In genomic region chr7:143305423-143306070, GRCh38 we compare ENCODE assay signal across 8 cellular contexts. TPM values are rescaled to one million over a fixed set of nuclear protein-coding genes. Genes with fewer than 3 reads are reported as not detected.
DNase-seq lines count a peak whose midpoint lies in the region; ATAC-seq and TF ChIP-seq lines count a peak whose summit lies in the region.

No MANE protein-coding gene starts in this region.

- POLR2A ChIA-PET in CD4-positive, alpha-beta memory T cell (lab: Charles Lee; ENCODE audit: partially characterized antibody), result interaction anchor here (0.7 to 3.2 kb wide), 3 partner anchors 63 to 394 kb away, joined by 3 to 13 read pairs (median 6); no protein-coding TSS in a partner anchor

- H3K4me1 Mint-ChIP-seq in CD4-positive, alpha-beta memory T cell, result peaks cover 21 to 44% (median 37%) of the 10 kb centered on the region in 4 donors

- intact Hi-C loops in CD4-positive, alpha-beta memory T cell (cut with micrococcal nuclease), result loop anchor here (1.0 to 2.0 kb wide), 3 partner anchors 17 to 111 kb away; partner anchors contain the start of gene CASP2

- H3K27me3 ChIP-seq in CD4-positive, alpha-beta memory T cell (ENCODE audit: insufficient read depth, low read length), result no peaks in the 10 kb centered on the region
- no peaks in the 10 kb centered on the region for H3K27me3 ChIP-seq in hepatocyte

- no peak overlapping the region for H3K4me2 ChIP-seq in hepatocyte

- no peaks in the 10 kb centered on the region for H3K9me3 ChIP-seq in CD4-positive, alpha-beta memory T cell (ENCODE audit: control insufficient read depth in 1 of 2, low read length in 2 of 2)
- no peaks in the 10 kb centered on the region for H3K9me3 ChIP-seq in hepatocyte (ENCODE audit: low read depth)

- no peaks in the 10 kb centered on the region for H3K9me2 ChIP-seq in hepatocyte (replicated peaks; ENCODE audit: insufficient read depth)

- peak; percentile 49 to 65 (median 62) for DNase-seq in CD4-positive, alpha-beta memory T cell
- DNase-seq in HPDE6-E6E7 (ENCODE audit: extremely low spot score), result peak; percentile 26
- DNase-seq in T-helper 22 cell (ENCODE audit: low read depth), result peak; percentile 46
- peak; percentile 75 for DNase-seq in hepatocyte (ENCODE audit: low spot score)
- peak; percentile 78 for DNase-seq in stimulated activated CD4-positive, alpha-beta T cell treated with anti-CD3 and anti-CD28 coated beads, Interleukin-15, amount 100 ng/mL, for 24 hours

- H3K27me3 Mint-ChIP-seq in CD4-positive, alpha-beta memory T cell, result no peaks in the 10 kb centered on the region

- no peaks in the 10 kb centered on the region for H4K20me1 ChIP-seq in hepatocyte (ENCODE audit: insufficient read depth, poor library complexity, severe bottlenecking)

- H3K4me1 ChIP-seq in CD4-positive, alpha-beta memory T cell (ENCODE audit: insufficient read depth, low read length), result peaks cover 13% of the 10 kb centered on the region
- no peaks in the 10 kb centered on the region for H3K4me1 ChIP-seq in hepatocyte (ENCODE audit: insufficient read depth)

- H3K9me3 Mint-ChIP-seq in CD4-positive, alpha-beta memory T cell, result no peaks in the 10 kb centered on the region

- no peaks in the 10 kb centered on the region for H3K79me2 ChIP-seq in hepatocyte

- CTCF ChIA-PET in CD4-positive, alpha-beta memory T cell (lab: Charles Lee; ENCODE audit: partially characterized antibody), result interaction anchor here (0.6 to 4.7 kb wide), 22 partner anchors 9 to 111 kb away, joined by 3 to 77 read pairs (median 6); partner anchors contain the start of genes CASP2 and EPHA1

- H3K4me3 ChIP-seq in CD4-positive, alpha-beta memory T cell (ENCODE audit: low read length in 2 of 2), result no peak overlapping the region
- no peak overlapping the region for H3K4me3 ChIP-seq in hepatocyte

- peaks cover 64 to 77% of the 10 kb centered on the region in 2 donors for H3K36me3 Mint-ChIP-seq in CD4-positive, alpha-beta memory T cell

- H3K36me3 ChIP-seq in CD4-positive, alpha-beta memory T cell (ENCODE audit: insufficient read depth, low read length), result peaks cover 64% of the 10 kb centered on the region
- H3K36me3 ChIP-seq in hepatocyte (replicated peaks; ENCODE audit: insufficient read depth, low read depth), result no peaks in the 10 kb centered on the region

- H2AFZ ChIP-seq in hepatocyte, result no peak overlapping the region

- ATAC-seq in HG02885 (IDR thresholded peaks at IDR 0.05; ENCODE audit: poor library complexity, unreplicated experiment) (no peak), HG02970 (IDR thresholded peaks at IDR 0.05; ENCODE audit: low FRiP score, unreplicated experiment) (no peak)

- H3K27ac Mint-ChIP-seq in CD4-positive, alpha-beta memory T cell, result peak overlapping the region; percentile 28 to 86 (median 59)

- no peak overlapping the region for H3K27ac ChIP-seq in CD4-positive, alpha-beta memory T cell (ENCODE audit: low read depth, low read length)
- H3K27ac ChIP-seq in angular gyrus (ENCODE audit: low read depth, low read length) (peak overlapping the region; percentile 32), hepatocyte (no peak overlapping the region)

- peak; percentile 56 for TF ChIP-seq CTCF in hepatocyte (IDR thresholded peaks at IDR 0.05; ENCODE audit: poor library complexity)

- no peak overlapping the region for H3K4me3 Mint-ChIP-seq in CD4-positive, alpha-beta memory T cell

- 79% methylated on average over 10 of the region's 10 CpGs for WGBS in hepatocyte (ENCODE audit: low lambda C conversion rate, missing lambda C conversion rate)

RNA-seq across cellular contexts. Expression of gene CLCN1, which starts 10.4 kb away (rescaled TPM):
- total RNA-seq in CD4-positive, alpha-beta memory T cell, result not detected
- polyA plus RNA-seq in CD4-positive, alpha-beta memory T cell, result under 1 TPM in 1 of 2 donors, not detected in 1; 0.06 TPM
- total RNA-seq in hepatocyte, result 0.04 TPM in 1 of 2 replicates, not detected in the other
- 0.07 TPM in 1 of 2 replicates, not detected in the other for polyA plus RNA-seq in hepatocyte

RNA-seq across cellular contexts. Expression of gene CASP2, which starts 17.4 kb away (rescaled TPM):
- 10 to 100 TPM; 94.3 to 96.1 TPM for total RNA-seq in CD4-positive, alpha-beta memory T cell
- 10 to 100 TPM in 1 of 2 donors, 1 to 10 TPM in 1; 5.3 to 29.2 TPM for polyA plus RNA-seq in CD4-positive, alpha-beta memory T cell
- 11.9 and 13.6 TPM in 2 replicates for total RNA-seq in hepatocyte
- 8.5 and 10.6 TPM in 2 replicates for polyA plus RNA-seq in hepatocyte

RNA-seq across cellular contexts. Expression of gene TMEM139, which starts 20.8 kb away (rescaled TPM):
- total RNA-seq in CD4-positive, alpha-beta memory T cell, result 1 to 10 TPM in 1 of 2 experiments, under 1 TPM in 1; 0.61 to 1.8 TPM
- 1 to 10 TPM; 1.0 to 2.1 TPM for polyA plus RNA-seq in CD4-positive, alpha-beta memory T cell
- 19.8 and 21.0 TPM in 2 replicates for total RNA-seq in hepatocyte
- 9.1 and 15.6 TPM in 2 replicates for polyA plus RNA-seq in hepatocyte

RNA-seq across cellular contexts. Expression of gene GSTK1, which starts 42.3 kb away (rescaled TPM):
- total RNA-seq in CD4-positive, alpha-beta memory T cell, result 100 to 1,000 TPM; 469 to 482 TPM
- 100 to 1,000 TPM; 692 to 748 TPM for polyA plus RNA-seq in CD4-positive, alpha-beta memory T cell
- 224 and 233 TPM in 2 replicates for total RNA-seq in hepatocyte
- 217 and 243 TPM in 2 replicates for polyA plus RNA-seq in hepatocyte

RNA-seq across cellular contexts. Expression of gene FAM131B, which starts 57.0 kb away (rescaled TPM):
- under 1 TPM; 0.61 to 0.97 TPM for total RNA-seq in CD4-positive, alpha-beta memory T cell
- polyA plus RNA-seq in CD4-positive, alpha-beta memory T cell, result not detected
- 1.9 and 2.5 TPM in 2 replicates for total RNA-seq in hepatocyte
- polyA plus RNA-seq in hepatocyte, result 0.87 and 1.6 TPM in 2 replicates

Comparison
In these comparisons a context has a peak if more than half of its experiments do, and no peak if none do; other contexts are left out.
1. DNase-seq: peak in every context shown above with its lines; median percentile 78 in stimulated activated CD4-positive, alpha-beta T cell treated with anti-CD3 and anti-CD28 coated beads, Interleukin-15, amount 100 ng/mL, for 24 hours; 75 in hepatocyte; 62 in CD4-positive, alpha-beta memory T cell; 46 in T-helper 22 cell; 26 in HPDE6-E6E7.